Comparison of ENCODE assay signal across 21 cellular contexts in genomic region chr17:67315865-67316264, GRCh38. TPM values are rescaled to one million over a fixed set of nuclear protein-coding genes. Genes with fewer than 3 reads are reported as not detected.
A peak's percentile ranks its signal among the peaks of the same experiment; 100 is the strongest.
DNase-seq lines count a peak whose midpoint lies in the region; ATAC-seq, FAIRE-seq and TF ChIP-seq lines count a peak whose summit lies in the region.
"Had no signal": no experiment of that assay in that cellular context is flagged by ENCODE, and none has a peak within 500 bp of the region (broad histone marks: within the 10 kb centered on the region; RNA-seq: fewer than 3 reads in every experiment).

No MANE protein-coding gene starts in this region.

- H3K4me2 ChIP-seq in HepG2 (ENCODE audit: low read depth, low read length) = no peak overlapping the region
- H3K4me2 ChIP-seq: GM23338 had no signal

- no peaks in the 10 kb centered on the region for H4K20me1 ChIP-seq in HepG2 (ENCODE audit: insufficient read depth, low read length)

- ATAC-seq in HepG2 (no peak), right lobe of liver (no peak), HG03045 (IDR thresholded peaks at IDR 0.05; ENCODE audit: unreplicated experiment) (no peak), GM21367 (IDR thresholded peaks at IDR 0.05; ENCODE audit: unreplicated experiment) (no peak)
- ATAC-seq: GM12878, GM23338, HCT116 had no signal

- H3K9ac ChIP-seq in HepG2 (ENCODE audit: insufficient read depth, low read depth, low read length) = no peak overlapping the region

- H3K27ac ChIP-seq in HepG2 (ENCODE audit: extremely low read length, insufficient read depth, low read length) (no peak overlapping the region), right lobe of liver (no peak overlapping the region), HEK293 (ENCODE audit: extremely low read depth, low read depth, low read length) (no peak overlapping the region)

- H3K27me3 ChIP-seq in HepG2 (ENCODE audit: control insufficient read depth in 1 of 2, insufficient read depth in 2 of 2, low read length in 2 of 2) (no peaks in the 10 kb centered on the region; a peak in 2 of 5 replicates), right lobe of liver (no peaks in the 10 kb centered on the region)

- no TSS peak for BruUV-seq in HepG2 (replicated peaks; lab: Mats Ljungman, UMichigan)

- TF ChIP-seq POLR2A in HepG2 (IDR thresholded peaks at IDR 0.05; ENCODE audit: insufficient read depth in 1 of 2, low read depth in 2 of 2, low read length in 2 of 2) (no peak), right lobe of liver (IDR thresholded peaks at IDR 0.05) (no peak)

- H3K36me3 ChIP-seq in HepG2 (replicated peaks in 1 of 2; ENCODE audit: control insufficient read depth in 1 of 2, insufficient read depth in 2 of 2, low read length in 2 of 2) = no peaks in the 10 kb centered on the region
- no peaks in the 10 kb centered on the region for H3K36me3 ChIP-seq in right lobe of liver
- no peaks in the 10 kb centered on the region for H3K36me3 ChIP-seq in HEK293 (ENCODE audit: control insufficient read depth in 2 of 2, insufficient read depth in 1 of 2, low read length in 2 of 2)

- intact Hi-C loops in HepG2 (cut with micrococcal nuclease; ENCODE audit: unreplicated experiment) = no loop called here
- intact Hi-C loops in right lobe of liver (cut with DNase I) = no loop called here

- TF ChIP-seq CTCF in HepG2 (CRISPR knock-in tag; IDR thresholded peaks at IDR 0.05) = no peak
- TF ChIP-seq CTCF in right lobe of liver (IDR thresholded peaks at IDR 0.05) = no peak
- TF ChIP-seq CTCF in HEK293 (tag by site-specific recombination; IDR thresholded peaks at IDR 0.05) = no peak

- H3K79me2 ChIP-seq in HepG2 (ENCODE audit: insufficient read depth, low read length) = no peaks in the 10 kb centered on the region

- no peak for TF ChIP-seq RAD21 in HepG2 (CRISPR knock-in tag; IDR thresholded peaks at IDR 0.05)

- no peaks in the 10 kb centered on the region for H3K4me1 ChIP-seq in HepG2 (ENCODE audit: insufficient read depth, low read length)
- H3K4me1 ChIP-seq in right lobe of liver = no peaks in the 10 kb centered on the region
- no peaks in the 10 kb centered on the region for H3K4me1 ChIP-seq in HEK293 (ENCODE audit: control insufficient read depth, insufficient read depth, low read length)

- H2AFZ ChIP-seq in HepG2 (ENCODE audit: low read length) = no peak overlapping the region
- H2AFZ ChIP-seq: GM23338 had no signal

- CTCF ChIA-PET in HepG2 (lab: Yijun Ruan, JAX; ENCODE audit: low intra/inter-chr PET ratio, low total read pairs) (no interaction called here), HEK293 (lab: Yijun Ruan, JAX) (interaction anchor here (0.6 kb wide), 3 partner anchors 9 to 401 kb away, joined by 3 to 4 read pairs (median 4); no protein-coding TSS in a partner anchor)

- in situ Hi-C loops in HepG2 (cut with HindIII; ENCODE audit: extremely low pct_ligation_motif_present, low pct_unique_long_range_greater_than_20kb) = no loop called here

- DNase-seq in SIG-M5 treated with dmso at 0.1 percent for 504 hours (lab: John Stamatoyannopoulos, UW; ENCODE audit: unreplicated experiment) = peak; percentile 50
- DNase-seq in SIG-M5 (lab: John Stamatoyannopoulos, UW) = no peak
- no peak for DNase-seq in HepG2 (ENCODE audit: low spot score)
- DNase-seq in right lobe of liver = no peak
- DNase-seq: C1 segment of cervical spinal cord; CD4-positive, alpha-beta T cell; CD8-positive, alpha-beta memory T cell; DMS 273 treated with DMSO at 0.1 percent for 48 hours; DMS79; EL; GDM1; H9; HFFc6 had no signal

- no peak for TF ChIP-seq EP300 in HepG2 (IDR thresholded peaks at IDR 0.05; ENCODE audit: low read depth in 2 of 2, low read length in 2 of 2)
- TF ChIP-seq EP300 in HepG2 (CRISPR knock-in tag; IDR thresholded peaks at IDR 0.05; ENCODE audit: borderline replicate concordance) = no peak

- no peak for FAIRE-seq in HepG2 (lab: Jason Lieb, UNC)
- FAIRE-seq: D721Med, GM12878, GM19239 had no signal

- H3K9me3 ChIP-seq in HepG2 (ENCODE audit: low read length) (no peaks in the 10 kb centered on the region), right lobe of liver (no peaks in the 10 kb centered on the region), HEK293 (ENCODE audit: control insufficient read depth, insufficient read depth, low read depth, low read length) (no peaks in the 10 kb centered on the region)

- no peak overlapping the region for H3K4me3 ChIP-seq in HepG2 (replicated peaks in 1 of 3; ENCODE audit: insufficient read depth in 1 of 3, low read depth in 2 of 3, low read length in 3 of 3)
- H3K4me3 ChIP-seq in right lobe of liver = no peak overlapping the region
- no peak overlapping the region for H3K4me3 ChIP-seq in HEK293 (ENCODE audit: low read depth, low read length)
- H3K4me3 ChIP-seq: GM12878, GM23338 had no signal

- POLR2A ChIA-PET in HepG2 (lab: Yijun Ruan, JAX) = no interaction called here
- POLR2A ChIA-PET in HEK293 (lab: Yijun Ruan, JAX) = no interaction called here

TF ChIP-seq in HepG2, 621 proteins besides CTCF, POLR2A, EP300 and RAD21:
- TF ChIP-seq MED8 (CRISPR knock-in tag; IDR thresholded peaks at IDR 0.05; ENCODE audit: insufficient replicate concordance) (no peak), SMARCE1 (IDR thresholded peaks at IDR 0.05; ENCODE audit: borderline replicate concordance) (no peak), HNRNPK (IDR thresholded peaks at IDR 0.05; ENCODE audit: low read depth, low read length, poor library complexity, severe bottlenecking) (peak; percentile 40)
TF ChIP-seq in HepG2: peak in this region for 1.

TF ChIP-seq in HEK293, 187 proteins besides CTCF, POLR2A, EP300 and RAD21:
- TF ChIP-seq PRDM1 (tag by site-specific recombination; IDR thresholded peaks at IDR 0.05) (peak; percentile 98), ZNF148 (tag by site-specific recombination; IDR thresholded peaks at IDR 0.05; ENCODE audit: borderline replicate concordance) (no peak)

RNA-seq across cellular contexts. Expression of gene PSMD12, which starts 50.5 kb away (rescaled TPM):
- total RNA-seq in HepG2 (2016; rRNA removed; fragmentation: Illumina TruSeq; extraction: Trizol) = 71.7 and 115 TPM in 2 replicates
- 7.4 and 12.1 TPM in 2 replicates for total RNA-seq in HepG2 (2016; cell fraction: cytosol; rRNA removed; fragmentation: Illumina TruSeq; extraction: Trizol; ENCODE audit: low read depth)
- 75.7 and 110 TPM in 2 replicates for total RNA-seq in HepG2 (2016; cell fraction: insoluble cytoplasmic fraction; rRNA removed; fragmentation: Illumina TruSeq; extraction: Trizol)
- total RNA-seq in HepG2 (2016; cell fraction: membrane; rRNA removed; fragmentation: Illumina TruSeq; extraction: Trizol) = 18.1 and 21.0 TPM in 2 replicates
- total RNA-seq in HepG2 (2016; cell fraction: nucleus; rRNA removed; fragmentation: Illumina TruSeq; extraction: Trizol) = 55.8 and 57.0 TPM in 2 replicates
- 25.3 and 27.4 TPM in 2 replicates for polyA plus RNA-seq in HepG2 (2011; rRNA removed)
- polyA plus RNA-seq in HepG2 (2011; cell fraction: cytosol; rRNA removed) = 15.9 and 21.9 TPM in 2 replicates
- polyA plus RNA-seq in HepG2 (2011; cell fraction: nucleus; rRNA removed) = 13.2 and 13.6 TPM in 2 replicates
- 54.8 and 61.8 TPM in 2 replicates for polyA plus RNA-seq in HepG2 (2012)
- polyA plus RNA-seq in HepG2 (2016; cell fraction: cytosol; fragmentation: Illumina TruSeq; extraction: Trizol; ENCODE audit: low read depth) = 10.3 and 10.9 TPM in 2 replicates
- 145 and 154 TPM in 2 replicates for polyA plus RNA-seq in HepG2 (2016; cell fraction: insoluble cytoplasmic fraction; fragmentation: Illumina TruSeq; extraction: Trizol; ENCODE audit: low read depth)
- polyA plus RNA-seq in HepG2 (2016; cell fraction: membrane; fragmentation: Illumina TruSeq; extraction: Trizol; ENCODE audit: low read depth) = 14.8 and 15.6 TPM in 2 replicates
- polyA plus RNA-seq in HepG2 (2016; cell fraction: nucleus; fragmentation: Illumina TruSeq; extraction: Trizol; ENCODE audit: insufficient read depth, low read depth) = 77.3 and 80.9 TPM in 2 replicates
- polyA minus RNA-seq in HepG2 (2011; rRNA and poly(A)+ RNA removed; ENCODE audit: low replicate concordance) = 7.5 and 11.6 TPM in 2 replicates
- polyA minus RNA-seq in HepG2 (2011; cell fraction: cytosol; rRNA and poly(A)+ RNA removed) = 26.6 and 26.8 TPM in 2 replicates
- polyA minus RNA-seq in HepG2 (2011; cell fraction: nucleus; rRNA and poly(A)+ RNA removed) = 50.7 and 56.8 TPM in 2 replicates
- total RNA-seq in right lobe of liver = 10 to 100 TPM; 27.3 to 40.1 (median 31.1) TPM
